1 cellular context compared by ENCODE assay signal in the genomic region with DNA sequence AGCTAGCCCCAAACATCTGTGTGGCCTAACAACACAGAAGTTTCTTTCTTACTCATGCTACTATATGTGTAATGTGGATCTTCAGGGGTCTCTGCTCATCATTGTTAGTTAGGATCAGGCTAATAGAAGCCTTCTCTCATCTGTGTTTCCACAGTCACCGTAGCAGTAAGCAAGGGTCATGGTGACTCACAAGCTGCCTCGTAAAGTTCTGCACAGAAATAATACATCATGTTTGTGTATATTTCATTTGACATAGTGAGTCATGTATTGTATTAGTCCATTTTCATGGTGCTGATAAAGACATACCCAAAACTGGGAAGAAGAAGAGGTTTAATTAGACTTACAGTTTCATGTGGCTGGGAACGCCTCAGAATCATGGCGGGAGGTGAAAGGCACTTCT.
TF ChIP-seq lines count a peak whose summit lies in the region.

No MANE protein-coding gene starts in this region.

TF ChIP-seq in WTC11, 78 proteins besides CTCF, POLR2A, EP300 and RAD21 (continued from another document):
- TF ChIP-seq, protein P1, sequence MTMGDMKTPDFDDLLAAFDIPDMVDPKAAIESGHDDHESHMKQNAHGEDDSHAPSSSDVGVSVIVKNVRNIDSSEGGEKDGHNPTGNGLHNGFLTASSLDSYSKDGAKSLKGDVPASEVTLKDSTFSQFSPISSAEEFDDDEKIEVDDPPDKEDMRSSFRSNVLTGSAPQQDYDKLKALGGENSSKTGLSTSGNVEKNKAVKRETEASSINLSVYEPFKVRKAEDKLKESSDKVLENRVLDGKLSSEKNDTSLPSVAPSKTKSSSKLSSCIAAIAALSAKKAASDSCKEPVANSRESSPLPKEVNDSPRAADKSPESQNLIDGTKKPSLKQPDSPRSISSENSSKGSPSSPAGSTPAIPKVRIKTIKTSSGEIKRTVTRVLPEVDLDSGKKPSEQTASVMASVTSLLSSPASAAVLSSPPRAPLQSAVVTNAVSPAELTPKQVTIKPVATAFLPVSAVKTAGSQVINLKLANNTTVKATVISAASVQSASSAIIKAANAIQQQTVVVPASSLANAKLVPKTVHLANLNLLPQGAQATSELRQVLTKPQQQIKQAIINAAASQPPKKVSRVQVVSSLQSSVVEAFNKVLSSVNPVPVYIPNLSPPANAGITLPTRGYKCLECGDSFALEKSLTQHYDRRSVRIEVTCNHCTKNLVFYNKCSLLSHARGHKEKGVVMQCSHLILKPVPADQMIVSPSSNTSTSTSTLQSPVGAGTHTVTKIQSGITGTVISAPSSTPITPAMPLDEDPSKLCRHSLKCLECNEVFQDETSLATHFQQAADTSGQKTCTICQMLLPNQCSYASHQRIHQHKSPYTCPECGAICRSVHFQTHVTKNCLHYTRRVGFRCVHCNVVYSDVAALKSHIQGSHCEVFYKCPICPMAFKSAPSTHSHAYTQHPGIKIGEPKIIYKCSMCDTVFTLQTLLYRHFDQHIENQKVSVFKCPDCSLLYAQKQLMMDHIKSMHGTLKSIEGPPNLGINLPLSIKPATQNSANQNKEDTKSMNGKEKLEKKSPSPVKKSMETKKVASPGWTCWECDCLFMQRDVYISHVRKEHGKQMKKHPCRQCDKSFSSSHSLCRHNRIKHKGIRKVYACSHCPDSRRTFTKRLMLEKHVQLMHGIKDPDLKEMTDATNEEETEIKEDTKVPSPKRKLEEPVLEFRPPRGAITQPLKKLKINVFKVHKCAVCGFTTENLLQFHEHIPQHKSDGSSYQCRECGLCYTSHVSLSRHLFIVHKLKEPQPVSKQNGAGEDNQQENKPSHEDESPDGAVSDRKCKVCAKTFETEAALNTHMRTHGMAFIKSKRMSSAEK (CRISPR knock-in tag; IDR thresholded peaks at IDR 0.05; ENCODE audit: borderline replicate concordance): no peak
- TF ChIP-seq IRF2 (CRISPR knock-in tag; IDR thresholded peaks at IDR 0.05; ENCODE audit: borderline replicate concordance, low read depth) (no peak), TEAD4 (CRISPR knock-in tag; IDR thresholded peaks at IDR 0.05) (no peak), MXD4 (CRISPR knock-in tag; IDR thresholded peaks at IDR 0.05; ENCODE audit: borderline replicate concordance) (no peak), RELA (CRISPR knock-in tag; IDR thresholded peaks at IDR 0.05; ENCODE audit: borderline replicate concordance) (no peak)
- TF ChIP-seq, protein P2, sequence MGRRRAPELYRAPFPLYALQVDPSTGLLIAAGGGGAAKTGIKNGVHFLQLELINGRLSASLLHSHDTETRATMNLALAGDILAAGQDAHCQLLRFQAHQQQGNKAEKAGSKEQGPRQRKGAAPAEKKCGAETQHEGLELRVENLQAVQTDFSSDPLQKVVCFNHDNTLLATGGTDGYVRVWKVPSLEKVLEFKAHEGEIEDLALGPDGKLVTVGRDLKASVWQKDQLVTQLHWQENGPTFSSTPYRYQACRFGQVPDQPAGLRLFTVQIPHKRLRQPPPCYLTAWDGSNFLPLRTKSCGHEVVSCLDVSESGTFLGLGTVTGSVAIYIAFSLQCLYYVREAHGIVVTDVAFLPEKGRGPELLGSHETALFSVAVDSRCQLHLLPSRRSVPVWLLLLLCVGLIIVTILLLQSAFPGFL (CRISPR knock-in tag; IDR thresholded peaks at IDR 0.05; ENCODE audit: borderline replicate concordance): no peak
TF ChIP-seq in WTC11: peak in this region for 0.
